11 cellular contexts compared by ENCODE assay signal in the genomic region with DNA sequence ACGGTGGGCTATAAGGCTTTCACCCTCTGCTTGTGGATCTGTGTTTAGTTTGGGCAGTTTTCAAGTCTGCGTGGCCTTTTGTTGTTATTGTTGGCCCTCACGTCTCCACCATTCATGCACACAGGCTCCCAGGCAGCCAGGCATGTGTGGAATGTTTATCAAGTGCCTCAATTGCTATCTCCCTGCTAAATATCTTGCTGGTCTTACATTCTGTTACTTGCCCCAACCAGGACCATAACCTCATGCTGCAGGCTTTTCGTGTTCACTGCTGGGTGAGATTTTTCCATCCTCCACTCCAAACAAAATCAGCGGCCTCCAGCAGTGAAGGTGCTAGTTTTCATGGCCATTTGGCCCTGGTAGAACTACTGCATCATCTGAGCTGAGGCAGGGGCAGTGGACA.
DNase-seq lines count a peak whose midpoint lies in the region; ATAC-seq and TF ChIP-seq lines count a peak whose summit lies in the region.
"Had no signal": no experiment of that assay in that cellular context is flagged by ENCODE, and none has a peak within 500 bp of the region (broad histone marks: within the 10 kb centered on the region; RNA-seq: fewer than 3 reads in every experiment).

No MANE protein-coding gene starts in this region.

- H3K18ac ChIP-seq in mesenchymal stem cell (ENCODE audit: low read depth in 1 of 2, low read length in 2 of 2) = peak overlapping the region in 1 of 2 experiments; percentile 54

- H3K4me3 ChIP-seq in Panc1 (ENCODE audit: low read depth in 2 of 2, low read length in 2 of 2) (no peak overlapping the region), mesenchymal stem cell (ENCODE audit: insufficient read depth in 1 of 2, low read depth in 1 of 2, low read length in 2 of 2) (no peak overlapping the region), aorta (ENCODE audit: low read length in 2 of 2) (no peak overlapping the region), spleen (no peak overlapping the region)

- no peaks in the 10 kb centered on the region for H3K27me3 ChIP-seq in Panc1 (ENCODE audit: control insufficient read depth, insufficient read depth, low read length)
- no peaks in the 10 kb centered on the region for H3K27me3 ChIP-seq in mesenchymal stem cell (ENCODE audit: control insufficient read depth in 1 of 2, insufficient read depth in 1 of 2, low read length in 2 of 2)
- peaks cover 0 to 1% of the 10 kb centered on the region in 2 donors for H3K27me3 ChIP-seq in aorta (ENCODE audit: control insufficient read depth in 1 of 2, insufficient read depth in 2 of 2, low read length in 1 of 2)
- H3K27me3 ChIP-seq in spleen (replicated peaks in 1 of 7) = no peaks in the 10 kb centered on the region

- peak overlapping the region; percentile 54 for H3K4me2 ChIP-seq in mesenchymal stem cell (ENCODE audit: low read length, poor library complexity, severe bottlenecking)

- H2BK120ac ChIP-seq in mesenchymal stem cell (ENCODE audit: low read depth, low read length) = no peak overlapping the region

- WGBS in mesenchymal stem cell = 14% methylated on average over 5 of the region's 5 CpGs
- WGBS in aorta, 2 donors = 5 to 6% methylated on average over 5 of the region's 5 CpGs
- 52 to 72% (median 64%) methylated on average over 5 of the region's 5 CpGs for WGBS in spleen, 5 donors

- H3K9me3 ChIP-seq in Panc1 (ENCODE audit: control insufficient read depth, insufficient read depth, low read depth, low read length) (no peaks in the 10 kb centered on the region), mesenchymal stem cell (ENCODE audit: control insufficient read depth, low read length) (no peaks in the 10 kb centered on the region), aorta (ENCODE audit: control insufficient read depth, low read length) (no peaks in the 10 kb centered on the region), spleen (peaks cover 0 to 8% (median 0%) of the 10 kb centered on the region in 8 donors)

- no peak overlapping the region for H3K9ac ChIP-seq in mesenchymal stem cell (ENCODE audit: low read length)

- H3K27ac ChIP-seq in Panc1 (ENCODE audit: low read length) (no peak overlapping the region), mesenchymal stem cell (ENCODE audit: low read length, poor library complexity, severe bottlenecking) (peak overlapping the region; percentile 93), aorta (ENCODE audit: low read depth in 1 of 2, low read length in 2 of 2) (no peak overlapping the region), spleen (no peak overlapping the region)

- CTCF ChIA-PET in Panc1 (lab: Charles Lee) = no interaction called here

- H3K4me1 ChIP-seq in Panc1 (ENCODE audit: control insufficient read depth, insufficient read depth, low read length) (peaks cover 3% of the 10 kb centered on the region; the same call in 1 of the 2 replicates), mesenchymal stem cell (ENCODE audit: control insufficient read depth, insufficient read depth, low read depth, low read length) (peaks cover 3% of the 10 kb centered on the region), aorta (ENCODE audit: control insufficient read depth in 1 of 2, insufficient read depth in 2 of 2, low read length in 2 of 2) (peaks cover 0 to 4% of the 10 kb centered on the region in 2 donors), spleen (no peaks in the 10 kb centered on the region)

- intact Hi-C loops in Panc1 (cut with micrococcal nuclease; ENCODE audit: unreplicated experiment) (no loop called here), Right ventricle myocardium inferior (cut with DNase I) (loop anchor here (2.0 to 5.0 kb wide), 2 partner anchors 33 to 125 kb away; no protein-coding TSS in a partner anchor), aorta (cut with DNase I) (no loop called here), spleen (cut with DNase I; ENCODE audit: low total_unique reads) (no loop called here)

- POLR2A ChIA-PET in Panc1 (lab: Charles Lee) = no interaction called here

- no peak overlapping the region for H2AK5ac ChIP-seq in mesenchymal stem cell (ENCODE audit: low read length, severe bottlenecking)

- no TSS peak for BruUV-seq in Panc1 (replicated peaks; lab: Mats Ljungman, UMichigan)

- TF ChIP-seq CTCF in Panc1 (IDR thresholded peaks at IDR 0.05) = no peak
- TF ChIP-seq CTCF in spleen (IDR thresholded peaks at IDR 0.05 in 8 of 11, conservative IDR thresholded peaks at IDR 0.05 in 3 of 11) = no peak

- no peak overlapping the region for H2BK15ac ChIP-seq in mesenchymal stem cell (ENCODE audit: low read depth, poor library complexity, severe bottlenecking)

- no peak for DNase-seq in Panc1 (ENCODE audit: low read depth, low spot score)
- peak; percentile 78 for DNase-seq in Right ventricle myocardium inferior (ENCODE audit: missing footprints)
- DNase-seq in mesenchymal stem cell = peak; percentile 47
- DNase-seq in aorta = peak in 1 of 2 donors; percentile 49
- DNase-seq in epidermal melanocyte (ENCODE audit: insufficient read length, low spot score) = no peak
- DNase-seq in GM19238 (ENCODE audit: insufficient read length, low spot score) = no peak
- DNase-seq in spleen = no peak
- DNase-seq: cerebellar nuclear complex, NCI-H526, substantia nigra had no signal

- no peaks in the 10 kb centered on the region for H3K79me1 ChIP-seq in mesenchymal stem cell (replicated peaks; ENCODE audit: low read length, poor library complexity, severe bottlenecking)

- ATAC-seq in Panc1 (peak; percentile 82), Right ventricle myocardium inferior (peak; percentile 93), aorta (ENCODE audit: low FRiP score) (peak; percentile 48)
- ATAC-seq: activated CD4-positive, CD25-positive, alpha-beta regulatory T cell treated with anti-CD3 and anti-CD28 coated beads, Interleukin-2, amount 50 U/mL, for 24 hours had no signal

- no peak overlapping the region for H2AFZ ChIP-seq in mesenchymal stem cell (ENCODE audit: low read depth, low read length)

- H3K14ac ChIP-seq in mesenchymal stem cell (ENCODE audit: low read length in 2 of 2) = no peak overlapping the region

- no peak overlapping the region for H2BK5ac ChIP-seq in mesenchymal stem cell (ENCODE audit: low read depth, low read length, poor library complexity, severe bottlenecking)

- H2BK12ac ChIP-seq in mesenchymal stem cell (ENCODE audit: low read length in 2 of 2) = no peak overlapping the region

- no peak overlapping the region for H3K23ac ChIP-seq in mesenchymal stem cell (ENCODE audit: low read length in 2 of 2)

- H3K4ac ChIP-seq in mesenchymal stem cell (ENCODE audit: low read depth in 1 of 2, low read length in 2 of 2) = no peak overlapping the region

- TF ChIP-seq POLR2A in spleen (IDR thresholded peaks at IDR 0.05) = no peak

- peak overlapping the region; percentile 64 for H4K8ac ChIP-seq in mesenchymal stem cell (ENCODE audit: low read length)

- H3K36me3 ChIP-seq in Panc1 (ENCODE audit: control insufficient read depth, insufficient read depth, low read length) (no peaks in the 10 kb centered on the region), mesenchymal stem cell (ENCODE audit: control insufficient read depth in 1 of 2, insufficient read depth in 2 of 2, low read depth in 1 of 2, low read length in 2 of 2) (no peaks in the 10 kb centered on the region), aorta (ENCODE audit: control insufficient read depth in 1 of 2, insufficient read depth in 2 of 2, low read length in 1 of 2) (no peaks in the 10 kb centered on the region), spleen (no peaks in the 10 kb centered on the region)

- H4K91ac ChIP-seq in mesenchymal stem cell (ENCODE audit: low read length) = peak overlapping the region; percentile 27

- in situ Hi-C loops in Panc1 (cut with HindIII; ENCODE audit: low pct_unique_long_range_greater_than_20kb, low sequenced_read_pairs) = no loop called here

Comparison
In these comparisons a context has a peak if more than half of its experiments do, and no peak if none do; other contexts are left out.
1. DNase-seq: peak in Right ventricle myocardium inferior (single experiment) and mesenchymal stem cell (single experiment); none in Panc1 (single experiment), epidermal melanocyte (single experiment), GM19238 (single experiment) and spleen (single experiment).
2. Peak in every context shown above with its lines, with median percentiles within 50 percentile points of each other: ATAC-seq.